Comparison of ENCODE assay signal across 22 cellular contexts in the genomic region with DNA sequence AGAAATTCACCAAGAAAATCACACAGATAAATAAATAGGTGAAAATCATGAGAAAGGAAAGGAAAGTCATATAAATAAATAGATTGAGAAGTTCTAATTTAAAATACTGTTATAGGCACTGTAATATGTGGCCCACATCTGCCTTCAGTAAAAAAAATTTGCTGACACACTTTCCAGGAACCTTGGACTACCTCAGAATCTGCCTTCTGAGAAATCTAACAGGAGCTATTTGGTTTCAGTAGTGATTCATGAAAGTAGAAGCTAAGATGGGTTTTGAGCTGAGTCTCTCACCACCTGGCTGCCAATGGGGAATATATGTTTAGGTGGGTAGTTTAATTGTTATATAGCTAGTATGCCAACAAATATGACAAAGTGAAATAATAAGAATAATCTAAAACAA.
A peak's percentile ranks its signal among the peaks of the same experiment; 100 is the strongest.
DNase-seq lines count a peak whose midpoint lies in the region; TF ChIP-seq lines count a peak whose summit lies in the region.
"Had no signal": no experiment of that assay in that cellular context is flagged by ENCODE, and none has a peak within 500 bp of the region (broad histone marks: within the 10 kb centered on the region; RNA-seq: fewer than 3 reads in every experiment).

No MANE protein-coding gene starts in this region.

- H4K20me1 ChIP-seq in MM.1S (ENCODE audit: insufficient read depth, low read length) = no peaks in the 10 kb centered on the region
- H4K20me1 ChIP-seq: BLaER1 had no signal

- H3K79me2 ChIP-seq in MM.1S (ENCODE audit: low read length) = no peaks in the 10 kb centered on the region

- H3K9me2 ChIP-seq in MM.1S (replicated peaks; ENCODE audit: insufficient read depth, low read length) = no peaks in the 10 kb centered on the region

- TF ChIP-seq CTCF in MM.1S (IDR thresholded peaks at IDR 0.05; ENCODE audit: low read length) (no peak), brain microvascular endothelial cell (IDR thresholded peaks at IDR 0.05; ENCODE audit: low read depth, low read length, missing control alignments) (no peak)

- H3K27me3 ChIP-seq in MM.1S (replicated peaks; ENCODE audit: insufficient read depth, low read length) (no peaks in the 10 kb centered on the region), brain microvascular endothelial cell (replicated peaks) (no peaks in the 10 kb centered on the region)
- H3K27me3 ChIP-seq: BE2C, BLaER1 had no signal

- H3K36me3 ChIP-seq in MM.1S (replicated peaks; ENCODE audit: insufficient read depth, low read length) (no peaks in the 10 kb centered on the region), brain microvascular endothelial cell (replicated peaks) (no peaks in the 10 kb centered on the region)
- H3K36me3 ChIP-seq: BE2C, BLaER1 had no signal

- in situ Hi-C loops in brain microvascular endothelial cell (cut with HindIII; ENCODE audit: low pct_ligation_motif_present, low sequenced_read_pairs) = no loop called here

- H3K4me1 ChIP-seq in MM.1S (ENCODE audit: low read length) = peaks cover 26% of the 10 kb centered on the region
- H3K4me1 ChIP-seq: BE2C, BLaER1 had no signal

- H3K9me3 ChIP-seq in MM.1S (replicated peaks; ENCODE audit: insufficient read depth, low read length) = no peaks in the 10 kb centered on the region
- H3K9me3 ChIP-seq: BE2C had no signal

- DNase-seq in MM.1S = peak; percentile 91
- peak; percentile 66 for DNase-seq in OCI-M1 (lab: John Stamatoyannopoulos, UW)
- no peak for DNase-seq in mesenteric fat pad (ENCODE audit: low spot score)
- no peak for DNase-seq in NCI-H1092 treated with DMSO at 0.1 percent for 48 hours (lab: John Stamatoyannopoulos, UW)
- DNase-seq in brain microvascular endothelial cell = no peak
- DNase-seq: 8988T; ACHN; BE2C; C1 segment of cervical spinal cord; CD4-positive, alpha-beta memory T cell; CD4-positive, CD25-positive, alpha-beta regulatory T cell; CD8-positive, alpha-beta memory T cell; COR-L47; DMS 273 treated with DMSO at 0.1 percent for 48 hours; DMS153; DMS53; DMS79; DND-41; EL; GDM1 had no signal

- H3K27ac ChIP-seq in MM.1S (ENCODE audit: low read length) = peak overlapping the region; percentile 61; the same call in 1 of the 2 replicates
- H3K27ac ChIP-seq in brain microvascular endothelial cell = no peak overlapping the region
- H3K27ac ChIP-seq: BLaER1 had no signal

- peaks cover 18% of the 10 kb centered on the region for H3F3A ChIP-seq in MM.1S (ENCODE audit: insufficient read depth, low read length)

- H3K4me3 ChIP-seq in MM.1S (ENCODE audit: low read length) (no peak overlapping the region), brain microvascular endothelial cell (ENCODE audit: low read depth, low read length) (no peak overlapping the region)
- H3K4me3 ChIP-seq: BLaER1, GM12878 had no signal

- H2AFZ ChIP-seq in MM.1S (ENCODE audit: low read length) = no peak overlapping the region

- no peak overlapping the region for H3K4me2 ChIP-seq in MM.1S (ENCODE audit: low read depth, low read length)
- H3K4me2 ChIP-seq: BLaER1 had no signal

- no peak overlapping the region for H3K9ac ChIP-seq in MM.1S (ENCODE audit: low read length)
- H3K9ac ChIP-seq: BLaER1 had no signal

Comparison
In these comparisons a context has a peak if more than half of its experiments do, and no peak if none do; other contexts are left out.
1. DNase-seq: peak in MM.1S (single experiment) and OCI-M1 (single experiment); none in mesenteric fat pad (single experiment), NCI-H1092 treated with DMSO at 0.1 percent for 48 hours (single experiment) and brain microvascular endothelial cell (single experiment).